2 cellular contexts compared by ENCODE assay signal in genomic region chr12:22287776-22288621, GRCh38.
TF ChIP-seq lines count a peak whose summit lies in the region.

No MANE protein-coding gene starts in this region.

TF ChIP-seq in HEK293T, 16 proteins besides CTCF, POLR2A, EP300 and RAD21 (continued from another document):
- no peak for TF ChIP-seq PKNOX1 (IDR thresholded peaks at IDR 0.05)
TF ChIP-seq in HEK293T: peak in this region for 0.

TF ChIP-seq in H1, 55 proteins besides CTCF, POLR2A, EP300 and RAD21 (continued from another document):
- no peak for TF ChIP-seq EZH2 (IDR thresholded peaks at IDR 0.05; ENCODE audit: low read depth, low read length, severe bottlenecking)
